ENCODE assay signal across 8 cellular contexts in genomic region chr13:74133657-74134201, GRCh38. TPM values are rescaled to one million over a fixed set of nuclear protein-coding genes. Genes with fewer than 3 reads are reported as not detected.
DNase-seq lines count a peak whose midpoint lies in the region; ATAC-seq and TF ChIP-seq lines count a peak whose summit lies in the region.

No MANE protein-coding gene starts in this region.

- peak; percentile 33 for ATAC-seq in HG03280 (IDR thresholded peaks at IDR 0.05; ENCODE audit: unreplicated experiment)

- peak; percentile 4 to 12 for DNase-seq in AML-193 (lab: John Stamatoyannopoulos, UW)
- DNase-seq in NCI-H524 treated with DMSO at 0.1 percent for 48 hours (lab: John Stamatoyannopoulos, UW): peak; percentile 52
- peak; percentile 91 for DNase-seq in activated CD4-positive, alpha-beta memory T cell treated with anti-CD3 and anti-CD28 coated beads for 36 hours
- DNase-seq in ecto neural progenitor cell (ENCODE audit: low spot score): peak; percentile 90
- DNase-seq in lung microvascular endothelial cell (ENCODE audit: low read depth in 2 of 2): peak; percentile 56 to 91
- peak; percentile 62 to 77 (median 67) for DNase-seq in stimulated activated CD4-positive, alpha-beta T cell treated with anti-CD3 and anti-CD28 coated beads, TNF-alpha, amount 100 ng/mL, for 1 hour (ENCODE audit: low read depth in 3 of 3, low spot score in 1 of 3)

- H3K4me3 Mint-ChIP-seq in activated CD4-positive, alpha-beta memory T cell treated with anti-CD3 and anti-CD28 coated beads for 36 hours: peak overlapping the region; percentile 100

- H3K9me3 Mint-ChIP-seq in activated CD4-positive, alpha-beta memory T cell treated with anti-CD3 and anti-CD28 coated beads for 36 hours: no peaks in the 10 kb centered on the region

- CTCF ChIA-PET in activated CD4-positive, alpha-beta memory T cell treated with anti-CD3 and anti-CD28 coated beads for 36 hours (lab: Charles Lee): interaction anchor here (0.6 to 1.1 kb wide), 2 partner anchors 143 to 154 kb away, joined by 3 to 4 read pairs; no protein-coding TSS in a partner anchor

- H3K27me3 Mint-ChIP-seq in activated CD4-positive, alpha-beta memory T cell treated with anti-CD3 and anti-CD28 coated beads for 36 hours: peaks cover 1% of the 10 kb centered on the region

- intact Hi-C loops in activated CD4-positive, alpha-beta memory T cell treated with anti-CD3 and anti-CD28 coated beads for 36 hours (cut with micrococcal nuclease): loop anchor here (1.0 to 10.0 kb wide), 14 partner anchors 71 to 1231 kb away; partner anchors contain the start of gene KLF5

- TF ChIP-seq POLR2A in GM19099 (IDR thresholded peaks at IDR 0.05; ENCODE audit: extremely low read depth, insufficient read length, low read depth): peak; percentile 75

- peaks cover 6% of the 10 kb centered on the region for H3K36me3 Mint-ChIP-seq in activated CD4-positive, alpha-beta memory T cell treated with anti-CD3 and anti-CD28 coated beads for 36 hours

- H3K4me1 Mint-ChIP-seq in activated CD4-positive, alpha-beta memory T cell treated with anti-CD3 and anti-CD28 coated beads for 36 hours (ENCODE audit: low read depth): peaks cover 30% of the 10 kb centered on the region

- peak overlapping the region; percentile 100 for H3K27ac Mint-ChIP-seq in activated CD4-positive, alpha-beta memory T cell treated with anti-CD3 and anti-CD28 coated beads for 36 hours

- POLR2A ChIA-PET in activated CD4-positive, alpha-beta memory T cell treated with anti-CD3 and anti-CD28 coated beads for 36 hours (lab: Charles Lee): interaction anchor here (0.6 to 3.8 kb wide), 12 partner anchors 46 to 285 kb away, joined by 3 to 21 read pairs (median 4); no protein-coding TSS in a partner anchor

RNA-seq across cellular contexts. Expression of gene KLF12, which starts 0.5 kb away (rescaled TPM):
- total RNA-seq in activated CD4-positive, alpha-beta memory T cell treated with anti-CD3 and anti-CD28 coated beads for 36 hours: 10 to 100 TPM; 24.5 to 25.5 TPM
- total RNA-seq in lung microvascular endothelial cell: 2.0 and 2.8 TPM in 2 replicates

Comparison
In these comparisons a context has a peak if more than half of its experiments do, and no peak if none do; other contexts are left out.
1. Peak in every context shown above with its lines: DNase-seq and ATAC-seq.
2. DNase-seq: peak in every context shown above with its lines; median percentile 91 in activated CD4-positive, alpha-beta memory T cell treated with anti-CD3 and anti-CD28 coated beads for 36 hours; 90 in ecto neural progenitor cell; 74 in lung microvascular endothelial cell; 67 in stimulated activated CD4-positive, alpha-beta T cell treated with anti-CD3 and anti-CD28 coated beads, TNF-alpha, amount 100 ng/mL, for 1 hour; 52 in NCI-H524 treated with DMSO at 0.1 percent for 48 hours; 8 in AML-193.